In the genomic region with DNA sequence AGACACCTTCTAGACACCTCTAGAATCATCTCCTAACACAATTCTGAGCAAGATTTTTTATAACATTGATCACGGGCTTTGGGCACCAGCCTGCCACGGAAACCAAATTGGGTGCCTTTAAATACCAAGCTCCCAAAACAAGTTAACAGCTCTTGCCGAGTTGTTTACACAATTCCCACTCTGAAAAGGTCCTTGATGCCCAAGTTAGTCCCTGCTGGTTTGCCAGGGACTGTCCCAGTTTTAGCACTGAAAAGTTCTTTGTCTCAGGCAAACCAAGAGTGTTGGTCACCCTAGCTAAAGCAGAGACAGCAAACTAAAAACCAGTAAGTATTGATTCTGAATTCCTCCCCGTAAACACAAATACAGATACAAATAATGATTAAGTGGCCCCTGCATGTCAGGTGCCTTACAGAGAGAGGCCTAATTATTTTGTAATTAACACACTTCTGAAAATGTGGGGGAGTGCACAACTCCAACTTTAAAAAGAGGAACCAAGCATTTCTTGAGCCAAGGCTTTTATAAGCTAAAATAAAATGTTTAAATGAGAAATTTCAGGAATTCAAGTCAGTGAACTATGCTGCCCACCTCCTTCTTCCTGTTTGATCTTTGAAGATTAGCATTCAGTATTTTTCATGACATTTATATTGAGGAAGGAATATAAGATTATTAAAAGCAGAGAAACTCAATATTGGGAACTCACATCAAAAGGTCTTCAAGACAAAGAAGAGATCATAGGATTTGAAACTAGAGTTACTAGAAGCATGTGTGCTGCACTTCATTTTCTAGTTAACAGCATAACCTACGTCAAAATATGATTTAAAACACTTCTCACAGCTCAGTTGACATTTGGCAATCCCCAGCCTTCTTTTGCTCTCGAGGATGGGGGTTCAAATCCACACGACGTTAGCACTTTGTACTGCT, we compare ENCODE assay signal across 22 cellular contexts. TPM values are rescaled to one million over a fixed set of nuclear protein-coding genes. Genes with fewer than 3 reads are reported as not detected.
DNase-seq lines count a peak whose midpoint lies in the region; ATAC-seq and TF ChIP-seq lines count a peak whose summit lies in the region.
"Had no signal": no experiment of that assay in that cellular context is flagged by ENCODE, and none has a peak within 500 bp of the region (broad histone marks: within the 10 kb centered on the region; RNA-seq: fewer than 3 reads in every experiment).

No MANE protein-coding gene starts in this region.

- ATAC-seq in GM21619 (IDR thresholded peaks at IDR 0.05; ENCODE audit: unreplicated experiment) = no peak
- ATAC-seq: activated T-helper 17 cell treated with anti-CD3 and anti-CD28 coated beads, Interleukin-2, amount 50 U/mL, for 72 hours; gastrocnemius medialis; psoas muscle; stimulated activated naive CD8-positive, alpha-beta T cell treated with anti-CD3 and anti-CD28 coated beads, Interleukin-15, amount 100 ng/mL, for 72 hours had no signal

- no peaks in the 10 kb centered on the region for H3K36me3 ChIP-seq in cardiac muscle cell
- H3K36me3 ChIP-seq in right atrium auricular region = no peaks in the 10 kb centered on the region
- H3K36me3 ChIP-seq in ascending aorta = no peaks in the 10 kb centered on the region
- H3K36me3 ChIP-seq: gastrocnemius medialis, vagina had no signal

- no peaks in the 10 kb centered on the region for H3K36me3 Mint-ChIP-seq in mesothelial cell of epicardium
- H3K36me3 Mint-ChIP-seq: naive B cell, WTC11 had no signal

- no peak for DNase-seq in cardiac muscle cell (ENCODE audit: low read depth in 1 of 2, low spot score in 1 of 2)
- no peak for DNase-seq in right atrium auricular region (ENCODE audit: low spot score)
- DNase-seq in ascending aorta (ENCODE audit: low spot score in 2 of 2) = no peak
- no peak for DNase-seq in mesothelial cell of epicardium (ENCODE audit: low spot score in 2 of 2, unreplicated experiment in 2 of 2)
- DNase-seq in stimulated activated CD4-positive, alpha-beta T cell treated with anti-CD3 and anti-CD28 coated beads, Interleukin-4, amount 100 ng/mL, for 1 hour = no peak
- DNase-seq in activated CD4-positive, alpha-beta T cell treated with anti-CD3 and anti-CD28 coated beads for 1 hour = no peak
- DNase-seq in foreskin fibroblast = no peak
- DNase-seq: gastrocnemius medialis; naive B cell; NCI-H2029; NCI-H510A; psoas muscle; stimulated activated naive CD8-positive, alpha-beta T cell treated with anti-CD3 and anti-CD28 coated beads, Interleukin-15, amount 100 ng/mL, for 72 hours; T-helper 1 cell had no signal

- TF ChIP-seq CTCF in cardiac muscle cell (IDR thresholded peaks at IDR 0.05; ENCODE audit: low read depth, low read length) (no peak), right atrium auricular region (IDR thresholded peaks at IDR 0.05) (no peak), ascending aorta (IDR thresholded peaks at IDR 0.05) (no peak), mesothelial cell of epicardium (IDR thresholded peaks at IDR 0.05; ENCODE audit: unreplicated experiment) (no peak), foreskin fibroblast (IDR thresholded peaks at IDR 0.05; ENCODE audit: low read depth, low read length) (no peak)

- peaks cover 36% of the 10 kb centered on the region for H3K4me1 Mint-ChIP-seq in mesothelial cell of epicardium
- H3K4me1 Mint-ChIP-seq: naive B cell had no signal

- H3K4me3 Mint-ChIP-seq in mesothelial cell of epicardium = no peak overlapping the region
- H3K4me3 Mint-ChIP-seq: activated T-helper 17 cell treated with anti-CD3 and anti-CD28 coated beads, Interleukin-2, amount 50 U/mL, for 72 hours; naive B cell; stimulated activated naive CD8-positive, alpha-beta T cell treated with anti-CD3 and anti-CD28 coated beads, Interleukin-15, amount 100 ng/mL, for 72 hours; WTC11 had no signal

- peak overlapping the region; percentile 87 for H3K27ac Mint-ChIP-seq in mesothelial cell of epicardium
- H3K27ac Mint-ChIP-seq: activated T-helper 17 cell treated with anti-CD3 and anti-CD28 coated beads, Interleukin-2, amount 50 U/mL, for 72 hours; naive B cell; stimulated activated naive CD8-positive, alpha-beta T cell treated with anti-CD3 and anti-CD28 coated beads, Interleukin-15, amount 100 ng/mL, for 72 hours; WTC11 had no signal

- H3K27me3 Mint-ChIP-seq in mesothelial cell of epicardium (ENCODE audit: low read depth) = no peaks in the 10 kb centered on the region
- H3K27me3 Mint-ChIP-seq: activated T-helper 17 cell treated with anti-CD3 and anti-CD28 coated beads, Interleukin-2, amount 50 U/mL, for 72 hours; naive B cell; stimulated activated naive CD8-positive, alpha-beta T cell treated with anti-CD3 and anti-CD28 coated beads, Interleukin-15, amount 100 ng/mL, for 72 hours had no signal

- H3K4me1 ChIP-seq in cardiac muscle cell (ENCODE audit: low read depth) (peaks cover 11% of the 10 kb centered on the region), right atrium auricular region (peaks cover 0 to 8% of the 10 kb centered on the region in 2 donors), ascending aorta (peaks cover 5 to 22% of the 10 kb centered on the region in 2 donors)
- H3K4me1 ChIP-seq: gastrocnemius medialis, psoas muscle had no signal

- H3K9me3 ChIP-seq in cardiac muscle cell (ENCODE audit: low read depth) (no peaks in the 10 kb centered on the region), right atrium auricular region (no peaks in the 10 kb centered on the region), ascending aorta (no peaks in the 10 kb centered on the region)
- H3K9me3 ChIP-seq: gastrocnemius medialis, psoas muscle, vagina had no signal

- intact Hi-C loops in ascending aorta (cut with DNase I) = no loop called here

- no peaks in the 10 kb centered on the region for H3K9me3 Mint-ChIP-seq in mesothelial cell of epicardium
- H3K9me3 Mint-ChIP-seq: activated T-helper 17 cell treated with anti-CD3 and anti-CD28 coated beads, Interleukin-2, amount 50 U/mL, for 72 hours; stimulated activated naive CD8-positive, alpha-beta T cell treated with anti-CD3 and anti-CD28 coated beads, Interleukin-15, amount 100 ng/mL, for 72 hours had no signal

- H3K27ac ChIP-seq in cardiac muscle cell (peak overlapping the region; percentile 6), right atrium auricular region (no peak overlapping the region), ascending aorta (peak overlapping the region; percentile 63 to 79)
- H3K27ac ChIP-seq: gastrocnemius medialis, psoas muscle, vagina had no signal

- H3K27me3 ChIP-seq in cardiac muscle cell (no peaks in the 10 kb centered on the region), right atrium auricular region (no peaks in the 10 kb centered on the region), ascending aorta (no peaks in the 10 kb centered on the region)
- H3K27me3 ChIP-seq: gastrocnemius medialis, vagina had no signal

- no peak overlapping the region for H3K4me3 ChIP-seq in cardiac muscle cell
- no peak overlapping the region for H3K4me3 ChIP-seq in right atrium auricular region
- no peak overlapping the region for H3K4me3 ChIP-seq in ascending aorta
- H3K4me3 ChIP-seq in foreskin fibroblast (ENCODE audit: low read depth in 1 of 2, low read length in 2 of 2) = peak overlapping the region in 1 of 2 donors; percentile 28
- H3K4me3 ChIP-seq: gastrocnemius medialis, psoas muscle, vagina had no signal

RNA-seq across cellular contexts. Expression of a gene that starts 9.0 kb away (rescaled TPM):
- total RNA-seq in cardiac muscle cell (0.11 TPM in 1 of 2 replicates, not detected in the other), right atrium auricular region (not detected), ascending aorta (not detected), mesothelial cell of epicardium (not detected in 3 replicates)
- 0.66 TPM in 1 of 2 replicates, not detected in the other for polyA plus RNA-seq in cardiac muscle cell
- total RNA-seq: activated CD8-positive, alpha-beta memory T cell treated with anti-CD3 and anti-CD28 coated beads for 36 hours; activated T-helper 17 cell treated with anti-CD3 and anti-CD28 coated beads, Interleukin-2, amount 50 U/mL, for 72 hours; gastrocnemius medialis; LHCN-M2; liver; psoas muscle; vagina; WTC11 had no signal
- polyA plus RNA-seq: AG04450, liver, psoas muscle had no signal

Comparison
In these comparisons a context has a peak if more than half of its experiments do, and no peak if none do; other contexts are left out.
1. H3K27ac ChIP-seq: peak in cardiac muscle cell (single experiment) and ascending aorta (2 of 2); none in right atrium auricular region (0 of 2).